In the genomic region with DNA sequence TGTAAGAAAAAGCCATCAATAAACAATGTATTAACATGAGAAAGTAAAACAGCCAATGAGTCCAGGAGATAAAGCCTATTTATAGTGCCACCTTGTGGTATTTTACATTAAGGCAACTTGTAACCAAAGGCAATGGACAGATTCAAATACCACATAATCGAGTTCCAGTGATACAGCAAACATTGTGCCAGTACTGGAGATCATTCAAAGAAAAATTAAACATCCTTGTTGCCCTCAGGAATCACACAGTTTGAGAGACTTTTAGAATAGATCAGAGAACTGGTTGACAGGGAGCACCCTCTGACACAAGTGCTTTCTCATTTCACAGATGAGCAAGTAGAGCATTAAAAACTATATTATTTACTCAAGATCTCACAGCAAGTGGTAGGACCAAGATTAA, we compare ENCODE assay signal across 8 cellular contexts.
DNase-seq lines count a peak whose midpoint lies in the region; FAIRE-seq and TF ChIP-seq lines count a peak whose summit lies in the region.

No MANE protein-coding gene starts in this region.

- H3K27me3 Mint-ChIP-seq in activated T-helper 2 cell treated with anti-CD3 and anti-CD28 coated beads, Interferon-gamma antibody, Interleukin-2, Interleukin-4, amounts not matched to agents 10 μg/mL and 5 μg/mL and 100 μg/mL, durations not matched to agents 14 hours and 24 hours and 36 hours (ENCODE audit: low read depth) = no peaks in the 10 kb centered on the region

- TF ChIP-seq CTCF in AG09319 (IDR thresholded peaks at IDR 0.05; ENCODE audit: low read depth, low read length) (peak; percentile 66), GM13977 (IDR thresholded peaks at IDR 0.05; ENCODE audit: extremely low read depth, insufficient read depth, missing control alignments) (peak; percentile 55)

- H3K4me1 Mint-ChIP-seq in activated T-helper 2 cell treated with anti-CD3 and anti-CD28 coated beads, Interferon-gamma antibody, Interleukin-2, Interleukin-4, amounts not matched to agents 10 μg/mL and 5 μg/mL and 100 μg/mL, durations not matched to agents 14 hours and 24 hours and 36 hours (ENCODE audit: low read depth) = peaks cover 9% of the 10 kb centered on the region

- H3K36me3 Mint-ChIP-seq in activated T-helper 2 cell treated with anti-CD3 and anti-CD28 coated beads, Interferon-gamma antibody, Interleukin-2, Interleukin-4, amounts not matched to agents 10 μg/mL and 5 μg/mL and 100 μg/mL, durations not matched to agents 14 hours and 24 hours and 36 hours (ENCODE audit: low read depth) = peaks cover 41% of the 10 kb centered on the region

- no peaks in the 10 kb centered on the region for H3K9me3 Mint-ChIP-seq in activated T-helper 2 cell treated with anti-CD3 and anti-CD28 coated beads, Interferon-gamma antibody, Interleukin-2, Interleukin-4, amounts not matched to agents 10 μg/mL and 5 μg/mL and 100 μg/mL, durations not matched to agents 14 hours and 24 hours and 36 hours

- H3K27ac Mint-ChIP-seq in activated T-helper 2 cell treated with anti-CD3 and anti-CD28 coated beads, Interferon-gamma antibody, Interleukin-2, Interleukin-4, amounts not matched to agents 10 μg/mL and 5 μg/mL and 100 μg/mL, durations not matched to agents 14 hours and 24 hours and 36 hours = no peak overlapping the region

- intact Hi-C loops in activated T-helper 2 cell treated with anti-CD3 and anti-CD28 coated beads, Interferon-gamma antibody, Interleukin-2, Interleukin-4, amounts not matched to agents 10 μg/mL and 5 μg/mL and 100 μg/mL, durations not matched to agents 14 hours and 24 hours and 36 hours (cut with micrococcal nuclease) = loop anchor here (2.0 to 5.0 kb wide), 2 partner anchors 97 to 232 kb away; a partner anchor contains a TSS

- peak; percentile 91 for FAIRE-seq in HTR-8/SVneo (lab: Jason Lieb, UNC)

- peak; percentile 31 for DNase-seq in AG09319 (ENCODE audit: extremely low read depth, low read depth)
- peak; percentile 41 for DNase-seq in GM13977 (ENCODE audit: low spot score)
- DNase-seq in HTR-8/SVneo (ENCODE audit: insufficient read length, low spot score) = peak; percentile 55
- peak; percentile 35 for DNase-seq in OCI-M2 (lab: John Stamatoyannopoulos, UW; ENCODE audit: unreplicated experiment)
- DNase-seq in dermis microvascular lymphatic vessel endothelial cell (ENCODE audit: low read depth in 2 of 2) = peak; percentile 51 to 56
- peak; percentile 90 for DNase-seq in medulla oblongata (ENCODE audit: extremely low spot score)
- no peak for DNase-seq in activated T-helper 2 cell treated with anti-CD3 and anti-CD28 coated beads, Interferon-gamma antibody, Interleukin-2, Interleukin-4, amounts not matched to agents 10 μg/mL and 5 μg/mL and 100 μg/mL, durations not matched to agents 14 hours and 24 hours and 36 hours (ENCODE audit: low spot score)
- DNase-seq in activated CD4-positive, alpha-beta T cell treated with anti-CD3 and anti-CD28 coated beads for 1 hour = no peak

- no peak overlapping the region for H3K4me3 Mint-ChIP-seq in activated T-helper 2 cell treated with anti-CD3 and anti-CD28 coated beads, Interferon-gamma antibody, Interleukin-2, Interleukin-4, amounts not matched to agents 10 μg/mL and 5 μg/mL and 100 μg/mL, durations not matched to agents 14 hours and 24 hours and 36 hours (ENCODE audit: low read depth)

- in situ Hi-C loops in GM13977 (cut with MboI; ENCODE audit: low pct_unique_long_range_greater_than_20kb, low sequenced_read_pairs, unreplicated experiment) = no loop called here

Comparison
In these comparisons a context has a peak if more than half of its experiments do, and no peak if none do; other contexts are left out.
1. DNase-seq: peak in AG09319 (single experiment), GM13977 (single experiment), HTR-8/SVneo (single experiment), OCI-M2 (single experiment), dermis microvascular lymphatic vessel endothelial cell (2 of 2) and medulla oblongata (single experiment); none in activated T-helper 2 cell treated with anti-CD3 and anti-CD28 coated beads, Interferon-gamma antibody, Interleukin-2, Interleukin-4, amounts not matched to agents 10 μg/mL and 5 μg/mL and 100 μg/mL, durations not matched to agents 14 hours and 24 hours and 36 hours (single experiment) and activated CD4-positive, alpha-beta T cell treated with anti-CD3 and anti-CD28 coated beads for 1 hour (single experiment).